Comparison of ENCODE assay signal across 10 cellular contexts in the genomic region with DNA sequence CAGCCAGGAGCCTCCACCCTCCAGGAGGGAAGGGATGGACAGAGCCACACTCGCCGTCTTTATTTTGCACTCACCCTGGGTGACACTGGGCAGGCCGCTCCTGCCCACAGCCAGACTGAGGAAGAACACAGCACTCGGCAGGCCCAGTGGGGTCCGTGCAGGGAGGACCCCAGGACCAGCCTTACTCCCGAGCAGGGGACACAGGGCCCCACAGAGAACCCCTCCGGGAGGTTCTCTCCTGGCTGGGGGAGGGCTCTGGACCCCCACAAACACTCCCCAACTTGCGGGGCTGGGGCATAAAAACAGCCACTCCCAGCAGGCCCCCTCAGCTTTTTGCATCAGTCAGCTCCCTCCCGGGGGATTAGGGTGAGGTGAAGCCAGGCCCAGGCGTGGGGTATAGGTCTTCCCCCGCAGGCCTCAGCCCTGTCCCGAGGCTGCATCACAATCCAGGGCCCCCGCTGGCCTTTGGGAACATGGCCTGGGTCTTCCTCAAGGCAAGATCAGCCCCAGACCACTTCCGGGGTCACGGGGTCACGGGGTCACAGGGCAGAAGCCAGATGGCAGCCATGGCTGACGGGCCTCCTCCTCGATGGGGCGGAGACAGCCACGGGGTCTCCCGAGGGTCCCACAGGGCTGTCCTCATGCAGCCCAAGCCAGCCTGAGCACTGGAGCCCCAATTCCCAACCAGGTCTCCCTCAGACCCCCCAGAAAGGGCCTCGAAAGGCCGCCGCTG. TPM values are rescaled to one million over a fixed set of nuclear protein-coding genes. Genes with fewer than 3 reads are reported as not detected.
A peak's percentile ranks its signal among the peaks of the same experiment; 100 is the strongest.
DNase-seq lines count a peak whose midpoint lies in the region; ATAC-seq and TF ChIP-seq lines count a peak whose summit lies in the region.
"Had no signal": no experiment of that assay in that cellular context is flagged by ENCODE, and none has a peak within 500 bp of the region (broad histone marks: within the 10 kb centered on the region; RNA-seq: fewer than 3 reads in every experiment).

No MANE protein-coding gene starts in this region.

- peak overlapping the region; percentile 50 for H3K4me3 Mint-ChIP-seq in HFFc6
- peak overlapping the region; percentile 54 for H3K4me3 Mint-ChIP-seq in activated T-helper 17 cell treated with anti-CD3 and anti-CD28 coated beads, Interleukin-2, amount 50 U/mL, for 72 hours
- no peak overlapping the region for H3K4me3 Mint-ChIP-seq in stimulated activated naive B cell treated with anti-CD40 and anti-IgM and Interleukin-4, amounts not matched to agents 10 μg/mL and 1 μg/mL and 100 μg/mL, for 72 hours

- H3K27ac ChIP-seq in heart right ventricle: peak overlapping the region in 9 of 10 donors; percentile 38 to 93 (median 65)

- TF ChIP-seq CTCF in HFFc6 (IDR thresholded peaks at IDR 0.05) (no peak), heart right ventricle (IDR thresholded peaks at IDR 0.05) (no peak)

- H3K27me3 ChIP-seq in heart right ventricle: no peaks in the 10 kb centered on the region

- H3K27ac Mint-ChIP-seq in HFFc6: peak overlapping the region; percentile 95
- H3K27ac Mint-ChIP-seq in activated T-helper 17 cell treated with anti-CD3 and anti-CD28 coated beads, Interleukin-2, amount 50 U/mL, for 72 hours: peak overlapping the region; percentile 82
- H3K27ac Mint-ChIP-seq in stimulated activated naive B cell treated with anti-CD40 and anti-IgM and Interleukin-4, amounts not matched to agents 10 μg/mL and 1 μg/mL and 100 μg/mL, for 72 hours: peak overlapping the region; percentile 83

- H3K27me3 Mint-ChIP-seq in HFFc6 (ENCODE audit: insufficient read depth): peaks cover 31% of the 10 kb centered on the region
- H3K27me3 Mint-ChIP-seq in activated T-helper 17 cell treated with anti-CD3 and anti-CD28 coated beads, Interleukin-2, amount 50 U/mL, for 72 hours: no peaks in the 10 kb centered on the region
- H3K27me3 Mint-ChIP-seq in stimulated activated naive B cell treated with anti-CD40 and anti-IgM and Interleukin-4, amounts not matched to agents 10 μg/mL and 1 μg/mL and 100 μg/mL, for 72 hours: no peaks in the 10 kb centered on the region
- H3K27me3 Mint-ChIP-seq: effector memory CD8-positive, alpha-beta T cell had no signal

- H3K4me1 ChIP-seq in heart right ventricle: peaks cover 22 to 64% (median 52%) of the 10 kb centered on the region in 9 donors

- H3K9me3 ChIP-seq in heart right ventricle: no peaks in the 10 kb centered on the region

- no peak overlapping the region for H3K4me3 ChIP-seq in heart right ventricle

- H3K36me3 ChIP-seq in heart right ventricle: peaks cover 0 to 80% (median 7%) of the 10 kb centered on the region in 9 donors

- H3K4me1 Mint-ChIP-seq in HFFc6 (ENCODE audit: low read depth): peaks cover 10% of the 10 kb centered on the region; the same call in 1 of the 2 replicates
- H3K4me1 Mint-ChIP-seq in activated T-helper 17 cell treated with anti-CD3 and anti-CD28 coated beads, Interleukin-2, amount 50 U/mL, for 72 hours: no peaks in the 10 kb centered on the region
- H3K4me1 Mint-ChIP-seq in stimulated activated naive B cell treated with anti-CD40 and anti-IgM and Interleukin-4, amounts not matched to agents 10 μg/mL and 1 μg/mL and 100 μg/mL, for 72 hours: peaks cover 17 to 43% of the 10 kb centered on the region in 2 donors

- ATAC-seq in activated T-helper 17 cell treated with anti-CD3 and anti-CD28 coated beads, Interleukin-2, amount 50 U/mL, for 72 hours (replicated peaks): no peak
- ATAC-seq in heart right ventricle (no peak), GM21825 (IDR thresholded peaks at IDR 0.05; ENCODE audit: unreplicated experiment) (no peak), HG03139 (IDR thresholded peaks at IDR 0.05; ENCODE audit: unreplicated experiment) (no peak)
- no peak for ATAC-seq in stimulated activated naive B cell treated with anti-CD40 and anti-IgM and Interleukin-4, amounts not matched to agents 10 μg/mL and 1 μg/mL and 100 μg/mL, for 72 hours (replicated peaks)
- ATAC-seq: effector memory CD8-positive, alpha-beta T cell had no signal

- no peaks in the 10 kb centered on the region; the same call in 1 of the 2 replicates for H3K36me3 Mint-ChIP-seq in HFFc6 (ENCODE audit: low read depth)
- peaks cover 12% of the 10 kb centered on the region for H3K36me3 Mint-ChIP-seq in activated T-helper 17 cell treated with anti-CD3 and anti-CD28 coated beads, Interleukin-2, amount 50 U/mL, for 72 hours (ENCODE audit: low read depth)
- peaks cover 12 to 26% of the 10 kb centered on the region in 2 donors for H3K36me3 Mint-ChIP-seq in stimulated activated naive B cell treated with anti-CD40 and anti-IgM and Interleukin-4, amounts not matched to agents 10 μg/mL and 1 μg/mL and 100 μg/mL, for 72 hours

- no peaks in the 10 kb centered on the region for H3K9me3 Mint-ChIP-seq in HFFc6
- no peaks in the 10 kb centered on the region for H3K9me3 Mint-ChIP-seq in activated T-helper 17 cell treated with anti-CD3 and anti-CD28 coated beads, Interleukin-2, amount 50 U/mL, for 72 hours
- no peaks in the 10 kb centered on the region for H3K9me3 Mint-ChIP-seq in stimulated activated naive B cell treated with anti-CD40 and anti-IgM and Interleukin-4, amounts not matched to agents 10 μg/mL and 1 μg/mL and 100 μg/mL, for 72 hours
- H3K9me3 Mint-ChIP-seq: effector memory CD8-positive, alpha-beta T cell had no signal

- intact Hi-C loops in heart right ventricle (cut with DNase I): no loop called here

- 79 to 80% methylated on average over 24 of the region's 24 CpGs for WGBS in heart right ventricle, 2 donors

- DNase-seq in HFFc6: no peak
- peak in 1 of 2 donors; percentile 8 for DNase-seq in heart right ventricle
- DNase-seq in stimulated activated naive B cell treated with anti-CD40 and anti-IgM and Interleukin-4, amounts not matched to agents 10 μg/mL and 1 μg/mL and 100 μg/mL, for 72 hours: no peak
- DNase-seq in medulla oblongata (ENCODE audit: extremely low spot score): no peak
- no peak for DNase-seq in AML-193 (lab: John Stamatoyannopoulos, UW)
- DNase-seq: effector memory CD8-positive, alpha-beta T cell; midbrain had no signal

RNA-seq across cellular contexts. Expression of a gene that starts 3.2 kb away (rescaled TPM):
- 1 to 10 TPM in 3 of 6 experiments, under 1 TPM in 3; 0.33 to 1.8 (median 1.1) TPM for total RNA-seq in HFFc6 (2021; fragmentation: NEBNext Ultra II Directional; extraction: Animal tissue kit (Norgen Biotek cat#: 25700))
- total RNA-seq in activated T-helper 17 cell treated with anti-CD3 and anti-CD28 coated beads, Interleukin-2, amount 50 U/mL, for 72 hours: not detected
- 1 to 10 TPM in 4 of 10 donors, under 1 TPM in 6; 0.26 to 5.1 (median 0.57) TPM for total RNA-seq in heart right ventricle
- 10 to 100 TPM; 11.7 to 12.5 TPM for polyA plus RNA-seq in heart right ventricle

RNA-seq across cellular contexts. Expression of a gene that starts 8.1 kb away (rescaled TPM):
- total RNA-seq in HFFc6 (2021; fragmentation: NEBNext Ultra II Directional; extraction: Animal tissue kit (Norgen Biotek cat#: 25700)): 10 to 100 TPM; 35.1 to 44.2 (median 37.4) TPM
- total RNA-seq in activated T-helper 17 cell treated with anti-CD3 and anti-CD28 coated beads, Interleukin-2, amount 50 U/mL, for 72 hours: 10 to 100 TPM; 43.8 to 55.8 TPM
- total RNA-seq in heart right ventricle: 10 to 100 TPM; 34.9 to 51.6 (median 38.8) TPM
- polyA plus RNA-seq in heart right ventricle: 10 to 100 TPM; 43.2 to 59.1 TPM

RNA-seq across cellular contexts. Expression of a gene that starts 8.2 kb away (rescaled TPM):
- total RNA-seq in HFFc6 (2021; fragmentation: NEBNext Ultra II Directional; extraction: Animal tissue kit (Norgen Biotek cat#: 25700)): 10 to 100 TPM; 18.3 to 22.9 (median 19.6) TPM
- 10 to 100 TPM; 18.3 to 24.7 TPM for total RNA-seq in activated T-helper 17 cell treated with anti-CD3 and anti-CD28 coated beads, Interleukin-2, amount 50 U/mL, for 72 hours
- 10 to 100 TPM; 11.8 to 21.7 (median 14.7) TPM for total RNA-seq in heart right ventricle
- 10 to 100 TPM; 26.5 to 44.7 TPM for polyA plus RNA-seq in heart right ventricle

RNA-seq across cellular contexts. Expression of a gene that starts 36.8 kb away (rescaled TPM):
- total RNA-seq in HFFc6 (2021; fragmentation: NEBNext Ultra II Directional; extraction: Animal tissue kit (Norgen Biotek cat#: 25700)): 1 to 10 TPM; 3.4 to 6.1 (median 4.6) TPM
- total RNA-seq in activated T-helper 17 cell treated with anti-CD3 and anti-CD28 coated beads, Interleukin-2, amount 50 U/mL, for 72 hours: 10 to 100 TPM in 1 of 2 donors, 1 to 10 TPM in 1; 9.8 to 24.8 TPM
- 1 to 10 TPM in 9 of 10 donors, under 1 TPM in 1; 0.79 to 4.1 (median 2.7) TPM for total RNA-seq in heart right ventricle
- 10 to 100 TPM in 1 of 2 donors, 1 to 10 TPM in 1; 4.9 to 15.7 TPM for polyA plus RNA-seq in heart right ventricle

RNA-seq across cellular contexts. Expression of a gene that starts 39.9 kb away (rescaled TPM):
- 100 to 1,000 TPM in 3 of 6 experiments, 10 to 100 TPM in 3; 89.6 to 122 (median 102) TPM for total RNA-seq in HFFc6 (2021; fragmentation: NEBNext Ultra II Directional; extraction: Animal tissue kit (Norgen Biotek cat#: 25700))
- total RNA-seq in activated T-helper 17 cell treated with anti-CD3 and anti-CD28 coated beads, Interleukin-2, amount 50 U/mL, for 72 hours: 10 to 100 TPM; 30.5 to 35.1 TPM
- total RNA-seq in heart right ventricle: 10 to 100 TPM; 64.4 to 85.3 (median 76.8) TPM
- polyA plus RNA-seq in heart right ventricle: 100 to 1,000 TPM in 1 of 2 donors, 10 to 100 TPM in 1; 36.3 to 114 TPM

Comparison
In these comparisons a context has a peak if more than half of its experiments do, and no peak if none do; other contexts are left out.
1. H3K4me3 Mint-ChIP-seq: peak in HFFc6 (single experiment) and activated T-helper 17 cell treated with anti-CD3 and anti-CD28 coated beads, Interleukin-2, amount 50 U/mL, for 72 hours (single experiment); none in stimulated activated naive B cell treated with anti-CD40 and anti-IgM and Interleukin-4, amounts not matched to agents 10 μg/mL and 1 μg/mL and 100 μg/mL, for 72 hours (0 of 2).
2. Peak in every context shown above with its lines, with median percentiles within 50 percentile points of each other: H3K27ac Mint-ChIP-seq.